In the genomic region with DNA sequence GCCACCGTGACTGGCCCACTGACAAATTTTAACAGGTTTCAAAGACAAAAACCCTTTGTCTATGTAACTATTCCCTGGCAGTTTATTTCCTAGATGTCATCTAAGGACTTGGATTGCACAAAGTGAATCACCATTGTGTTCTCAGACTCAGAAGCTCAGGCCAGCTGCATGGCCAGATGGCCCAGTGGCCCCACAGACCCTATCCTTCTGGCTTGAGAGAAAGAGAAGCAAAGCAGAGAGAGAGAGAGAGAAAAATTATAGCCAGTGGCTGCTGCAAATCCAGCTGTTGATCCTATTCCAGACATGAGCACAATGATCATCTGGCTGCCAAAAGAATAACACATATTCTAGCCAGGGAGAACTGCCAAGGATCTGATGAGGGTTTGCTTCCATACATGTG, we compare ENCODE assay signal across 1 cellular context.
TF ChIP-seq lines count a peak whose summit lies in the region.

No MANE protein-coding gene starts in this region.

TF ChIP-seq in HepG2, 621 proteins besides CTCF, POLR2A, EP300 and RAD21:
- TF ChIP-seq PRPF4 (IDR thresholded peaks at IDR 0.05; ENCODE audit: low read depth, low read length, poor library complexity, severe bottlenecking), result no peak
- TF ChIP-seq ZFP36L1 (CRISPR knock-in tag; IDR thresholded peaks at IDR 0.05), result no peak
- TF ChIP-seq ZNF547 (CRISPR knock-in tag; IDR thresholded peaks at IDR 0.05), result no peak
- TF ChIP-seq ZNF674 (CRISPR knock-in tag; IDR thresholded peaks at IDR 0.05; ENCODE audit: low read depth), result no peak
- TF ChIP-seq HMG20A (CRISPR knock-in tag; IDR thresholded peaks at IDR 0.05; ENCODE audit: borderline replicate concordance), result no peak
- no peak for TF ChIP-seq FOXC1 (CRISPR knock-in tag; IDR thresholded peaks at IDR 0.05; ENCODE audit: borderline replicate concordance)
- TF ChIP-seq, protein P1, sequence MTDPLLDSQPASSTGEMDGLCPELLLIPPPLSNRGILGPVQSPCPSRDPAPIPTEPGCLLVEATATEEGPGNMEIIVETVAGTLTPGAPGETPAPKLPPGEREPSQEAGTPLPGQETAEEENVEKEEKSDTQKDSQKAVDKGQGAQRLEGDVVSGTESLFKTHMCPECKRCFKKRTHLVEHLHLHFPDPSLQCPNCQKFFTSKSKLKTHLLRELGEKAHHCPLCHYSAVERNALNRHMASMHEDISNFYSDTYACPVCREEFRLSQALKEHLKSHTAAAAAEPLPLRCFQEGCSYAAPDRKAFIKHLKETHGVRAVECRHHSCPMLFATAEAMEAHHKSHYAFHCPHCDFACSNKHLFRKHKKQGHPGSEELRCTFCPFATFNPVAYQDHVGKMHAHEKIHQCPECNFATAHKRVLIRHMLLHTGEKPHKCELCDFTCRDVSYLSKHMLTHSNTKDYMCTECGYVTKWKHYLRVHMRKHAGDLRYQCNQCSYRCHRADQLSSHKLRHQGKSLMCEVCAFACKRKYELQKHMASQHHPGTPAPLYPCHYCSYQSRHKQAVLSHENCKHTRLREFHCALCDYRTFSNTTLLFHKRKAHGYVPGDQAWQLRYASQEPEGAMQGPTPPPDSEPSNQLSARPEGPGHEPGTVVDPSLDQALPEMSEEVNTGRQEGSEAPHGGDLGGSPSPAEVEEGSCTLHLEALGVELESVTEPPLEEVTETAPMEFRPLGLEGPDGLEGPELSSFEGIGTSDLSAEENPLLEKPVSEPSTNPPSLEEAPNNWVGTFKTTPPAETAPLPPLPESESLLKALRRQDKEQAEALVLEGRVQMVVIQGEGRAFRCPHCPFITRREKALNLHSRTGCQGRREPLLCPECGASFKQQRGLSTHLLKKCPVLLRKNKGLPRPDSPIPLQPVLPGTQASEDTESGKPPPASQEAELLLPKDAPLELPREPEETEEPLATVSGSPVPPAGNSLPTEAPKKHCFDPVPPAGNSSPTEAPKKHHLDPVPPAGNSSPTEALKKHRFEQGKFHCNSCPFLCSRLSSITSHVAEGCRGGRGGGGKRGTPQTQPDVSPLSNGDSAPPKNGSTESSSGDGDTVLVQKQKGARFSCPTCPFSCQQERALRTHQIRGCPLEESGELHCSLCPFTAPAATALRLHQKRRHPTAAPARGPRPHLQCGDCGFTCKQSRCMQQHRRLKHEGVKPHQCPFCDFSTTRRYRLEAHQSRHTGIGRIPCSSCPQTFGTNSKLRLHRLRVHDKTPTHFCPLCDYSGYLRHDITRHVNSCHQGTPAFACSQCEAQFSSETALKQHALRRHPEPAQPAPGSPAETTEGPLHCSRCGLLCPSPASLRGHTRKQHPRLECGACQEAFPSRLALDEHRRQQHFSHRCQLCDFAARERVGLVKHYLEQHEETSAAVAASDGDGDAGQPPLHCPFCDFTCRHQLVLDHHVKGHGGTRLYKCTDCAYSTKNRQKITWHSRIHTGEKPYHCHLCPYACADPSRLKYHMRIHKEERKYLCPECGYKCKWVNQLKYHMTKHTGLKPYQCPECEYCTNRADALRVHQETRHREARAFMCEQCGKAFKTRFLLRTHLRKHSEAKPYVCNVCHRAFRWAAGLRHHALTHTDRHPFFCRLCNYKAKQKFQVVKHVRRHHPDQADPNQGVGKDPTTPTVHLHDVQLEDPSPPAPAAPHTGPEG (CRISPR knock-in tag; IDR thresholded peaks at IDR 0.05), result no peak
- no peak for TF ChIP-seq ZNF414 (CRISPR knock-in tag; IDR thresholded peaks at IDR 0.05)
- no peak for TF ChIP-seq RORA (CRISPR knock-in tag; IDR thresholded peaks at IDR 0.05)
- TF ChIP-seq, protein P2, sequence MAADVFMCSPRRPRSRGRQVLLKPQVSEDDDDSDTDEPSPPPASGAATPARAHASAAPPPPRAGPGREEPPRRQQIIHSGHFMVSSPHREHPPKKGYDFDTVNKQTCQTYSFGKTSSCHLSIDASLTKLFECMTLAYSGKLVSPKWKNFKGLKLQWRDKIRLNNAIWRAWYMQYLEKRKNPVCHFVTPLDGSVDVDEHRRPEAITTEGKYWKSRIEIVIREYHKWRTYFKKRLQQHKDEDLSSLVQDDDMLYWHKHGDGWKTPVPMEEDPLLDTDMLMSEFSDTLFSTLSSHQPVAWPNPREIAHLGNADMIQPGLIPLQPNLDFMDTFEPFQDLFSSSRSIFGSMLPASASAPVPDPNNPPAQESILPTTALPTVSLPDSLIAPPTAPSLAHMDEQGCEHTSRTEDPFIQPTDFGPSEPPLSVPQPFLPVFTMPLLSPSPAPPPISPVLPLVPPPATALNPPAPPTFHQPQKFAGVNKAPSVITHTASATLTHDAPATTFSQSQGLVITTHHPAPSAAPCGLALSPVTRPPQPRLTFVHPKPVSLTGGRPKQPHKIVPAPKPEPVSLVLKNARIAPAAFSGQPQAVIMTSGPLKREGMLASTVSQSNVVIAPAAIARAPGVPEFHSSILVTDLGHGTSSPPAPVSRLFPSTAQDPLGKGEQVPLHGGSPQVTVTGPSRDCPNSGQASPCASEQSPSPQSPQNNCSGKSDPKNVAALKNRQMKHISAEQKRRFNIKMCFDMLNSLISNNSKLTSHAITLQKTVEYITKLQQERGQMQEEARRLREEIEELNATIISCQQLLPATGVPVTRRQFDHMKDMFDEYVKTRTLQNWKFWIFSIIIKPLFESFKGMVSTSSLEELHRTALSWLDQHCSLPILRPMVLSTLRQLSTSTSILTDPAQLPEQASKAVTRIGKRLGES (CRISPR knock-in tag; IDR thresholded peaks at IDR 0.05; ENCODE audit: borderline replicate concordance), result no peak
